20 cellular contexts compared by ENCODE assay signal in genomic region chr10:29415876-29416275, GRCh38.
"Had no signal": no experiment of that assay in that cellular context is flagged by ENCODE, and none has a peak within 500 bp of the region (broad histone marks: within the 10 kb centered on the region; RNA-seq: fewer than 3 reads in every experiment).

No MANE protein-coding gene starts in this region.

- H3K27ac ChIP-seq: colonic mucosa, heart right ventricle, neural progenitor cell, ovary, right atrium auricular region had no signal

- H3K4me1 ChIP-seq: colonic mucosa, neural progenitor cell had no signal

- H3K4me2 ChIP-seq: neural progenitor cell had no signal

- DNase-seq: colonic mucosa; effector CD4-positive, alpha-beta T cell; endodermal cell; erythroblast; heart right ventricle; hypothalamus; kidney; left cardiac atrium; left ventricle myocardium superior; mesenchymal stem cell; midbrain; nucleus accumbens; ovary; small intestine; stimulated activated CD4-positive, alpha-beta T cell treated with anti-CD3 and anti-CD28 coated beads, Interleukin-12 subunit alpha, Interleukin-12 subunit beta, amount 100 ng/mL, for 4 hours; stimulated activated naive CD4-positive, alpha-beta T cell treated with Interleukin-2 at 50 U/mL for 16 hours had no signal

- H3K27me3 ChIP-seq: colonic mucosa, heart right ventricle, neural progenitor cell, ovary, right atrium auricular region had no signal

- H3K4me3 ChIP-seq: colonic mucosa, heart right ventricle, lung, neural progenitor cell, ovary, right atrium auricular region had no signal

- H3K36me3 ChIP-seq: colonic mucosa, neural progenitor cell, ovary had no signal

- H2AFZ ChIP-seq: neural progenitor cell had no signal

- H3K9ac ChIP-seq: neural progenitor cell had no signal

- ATAC-seq: heart right ventricle; left cardiac atrium; left ventricle myocardium superior; natural killer cell treated with Interleukin-12 subunit alpha and Interleukin-12 subunit beta and Interleukin-15 and Interleukin-18, amount 100 ng/mL, for 72 hours had no signal

- H3K9me3 ChIP-seq: colonic mucosa, heart right ventricle, ovary, right atrium auricular region had no signal
